Comparison of ENCODE assay signal across 23 cellular contexts in the genomic region with DNA sequence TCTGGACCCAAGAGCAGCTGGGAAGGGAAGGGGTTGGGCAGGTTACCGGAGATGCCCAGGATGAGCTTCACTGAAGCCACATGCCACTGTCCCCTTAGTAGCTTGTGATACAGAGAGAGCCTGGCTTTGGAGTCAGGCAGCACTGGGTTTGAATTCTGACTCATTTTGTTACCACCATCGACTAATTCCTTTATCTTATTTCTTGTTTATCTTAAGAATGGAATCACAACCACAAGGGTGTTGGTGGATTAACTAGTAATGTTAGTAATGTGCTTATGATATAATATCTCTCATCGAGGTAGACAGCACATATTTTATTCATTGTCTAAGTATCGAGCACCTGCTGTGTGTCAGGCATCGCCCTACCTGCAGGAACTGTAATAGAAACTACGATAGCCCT. TPM values are rescaled to one million over a fixed set of nuclear protein-coding genes. Genes with fewer than 3 reads are reported as not detected.
A peak's percentile ranks its signal among the peaks of the same experiment; 100 is the strongest.
DNase-seq lines count a peak whose midpoint lies in the region; ATAC-seq and TF ChIP-seq lines count a peak whose summit lies in the region.
"Had no signal": no experiment of that assay in that cellular context is flagged by ENCODE, and none has a peak within 500 bp of the region (broad histone marks: within the 10 kb centered on the region; RNA-seq: fewer than 3 reads in every experiment).

No MANE protein-coding gene starts in this region.

- no peaks in the 10 kb centered on the region for H3K9me3 ChIP-seq in lower lobe of right lung
- H3K9me3 ChIP-seq: right lobe of liver had no signal

- no peak for ATAC-seq in lower lobe of right lung
- no peak for ATAC-seq in activated CD8-positive, alpha-beta T cell treated with anti-CD3 and anti-CD28 coated beads for 36 hours
- ATAC-seq: activated CD4-positive, CD25-positive, alpha-beta regulatory T cell treated with anti-CD3 and anti-CD28 coated beads, Interleukin-2, amount 50 U/mL, for 24 hours; GM12878; left colon; Panc1 had no signal

- H3K4me3 ChIP-seq in lower lobe of right lung, result no peak overlapping the region
- H3K4me3 ChIP-seq: coronary artery, GM12878, right lobe of liver had no signal

- no peak overlapping the region for H3K27ac ChIP-seq in lower lobe of right lung
- H3K27ac ChIP-seq: coronary artery, right lobe of liver had no signal

- peaks cover 12% of the 10 kb centered on the region for H3K36me3 Mint-ChIP-seq in activated CD8-positive, alpha-beta T cell treated with anti-CD3 and anti-CD28 coated beads for 36 hours (ENCODE audit: low read depth)

- H3K27me3 Mint-ChIP-seq in activated CD8-positive, alpha-beta T cell treated with anti-CD3 and anti-CD28 coated beads for 36 hours, result no peaks in the 10 kb centered on the region
- H3K27me3 Mint-ChIP-seq: activated naive CD8-positive, alpha-beta T cell treated with anti-CD3 and anti-CD28 coated beads, Interleukin-2, amount 10 ng/mL, durations not matched to agents 7 days and 5 days; CD4-positive, CD25-positive, alpha-beta regulatory T cell had no signal

- CTCF ChIA-PET in activated CD8-positive, alpha-beta T cell treated with anti-CD3 and anti-CD28 coated beads for 36 hours (lab: Charles Lee), result interaction anchor here (1.6 kb wide), 1 partner anchor 14 kb away, joined by 3 read pairs; no protein-coding TSS in a partner anchor

- no peaks in the 10 kb centered on the region for H3K4me1 ChIP-seq in lower lobe of right lung

- POLR2A ChIA-PET in activated CD8-positive, alpha-beta T cell treated with anti-CD3 and anti-CD28 coated beads for 36 hours (lab: Charles Lee), result no interaction called here

- intact Hi-C loops in lower lobe of right lung (cut with DNase I), result no loop called here
- intact Hi-C loops in activated CD8-positive, alpha-beta T cell treated with anti-CD3 and anti-CD28 coated beads for 36 hours (cut with micrococcal nuclease), result no loop called here

- H3K4me3 Mint-ChIP-seq in activated CD8-positive, alpha-beta T cell treated with anti-CD3 and anti-CD28 coated beads for 36 hours, result no peak overlapping the region
- H3K4me3 Mint-ChIP-seq: activated naive CD8-positive, alpha-beta T cell treated with anti-CD3 and anti-CD28 coated beads, Interleukin-2, amount 10 ng/mL, durations not matched to agents 7 days and 5 days; CD4-positive, CD25-positive, alpha-beta regulatory T cell; endodermal cell had no signal

- no peaks in the 10 kb centered on the region for H3K9me3 Mint-ChIP-seq in activated CD8-positive, alpha-beta T cell treated with anti-CD3 and anti-CD28 coated beads for 36 hours
- H3K9me3 Mint-ChIP-seq: activated naive CD8-positive, alpha-beta T cell treated with anti-CD3 and anti-CD28 coated beads, Interleukin-2, amount 10 ng/mL, durations not matched to agents 7 days and 5 days; CD4-positive, CD25-positive, alpha-beta regulatory T cell; endodermal cell; nephron had no signal

- no peaks in the 10 kb centered on the region for H3K4me1 Mint-ChIP-seq in activated CD8-positive, alpha-beta T cell treated with anti-CD3 and anti-CD28 coated beads for 36 hours (ENCODE audit: low read depth)
- H3K4me1 Mint-ChIP-seq: activated naive CD8-positive, alpha-beta T cell treated with anti-CD3 and anti-CD28 coated beads, Interleukin-2, amount 10 ng/mL, durations not matched to agents 7 days and 5 days; endodermal cell had no signal

- no peak for TF ChIP-seq CTCF in lower lobe of right lung (IDR thresholded peaks at IDR 0.05)
- no peak for TF ChIP-seq CTCF in activated CD8-positive, alpha-beta T cell treated with anti-CD3 and anti-CD28 coated beads for 36 hours (IDR thresholded peaks at IDR 0.05)

- no peaks in the 10 kb centered on the region for H3K36me3 ChIP-seq in lower lobe of right lung
- H3K36me3 ChIP-seq: right lobe of liver had no signal

- DNase-seq in AG08396 (ENCODE audit: low spot score) (peak; percentile 12), ELR (ENCODE audit: low read depth) (peak; percentile 36), amniotic epithelial cell (ENCODE audit: low read depth) (peak; percentile 75), kidney tubule cell (ENCODE audit: low spot score) (peak; percentile 4), lower lobe of right lung (no peak), midbrain (lab: John Stamatoyannopoulos, UW) (no peak)
- DNase-seq in activated CD8-positive, alpha-beta T cell treated with anti-CD3 and anti-CD28 coated beads for 36 hours, result no peak
- no peak for DNase-seq in stimulated activated CD4-positive, alpha-beta T cell treated with anti-CD3 and anti-CD28 coated beads, Interleukin-12 subunit alpha, Interleukin-12 subunit beta, amount 100 ng/mL, for 4 hours
- DNase-seq: activated naive CD8-positive, alpha-beta T cell treated with anti-CD3 and anti-CD28 coated beads, Interleukin-2, amount 10 ng/mL, durations not matched to agents 7 days and 5 days; CD4-positive, CD25-positive, alpha-beta regulatory T cell; DMS153; endodermal cell; left colon; NCI-H1105; NCI-H2081 treated with DMSO at 0.1 percent for 48 hours; posterior cingulate gyrus; right lobe of liver; stimulated activated CD8-positive, alpha-beta memory T cell treated with anti-CD3 and anti-CD28 coated beads, Interleukin-4, amount 100 ng/mL, for 48 hours had no signal

- H3K27me3 ChIP-seq in lower lobe of right lung (ENCODE audit: low read depth), result no peaks in the 10 kb centered on the region
- H3K27me3 ChIP-seq: right lobe of liver had no signal

- H3K27ac Mint-ChIP-seq in activated CD8-positive, alpha-beta T cell treated with anti-CD3 and anti-CD28 coated beads for 36 hours, result no peak overlapping the region
- H3K27ac Mint-ChIP-seq: activated naive CD8-positive, alpha-beta T cell treated with anti-CD3 and anti-CD28 coated beads, Interleukin-2, amount 10 ng/mL, durations not matched to agents 7 days and 5 days; CD4-positive, CD25-positive, alpha-beta regulatory T cell; endodermal cell had no signal

RNA-seq across cellular contexts. Expression of gene STX18, which starts 17.7 kb away (rescaled TPM):
- 36.5 TPM for total RNA-seq in lower lobe of right lung
- total RNA-seq in activated CD8-positive, alpha-beta T cell treated with anti-CD3 and anti-CD28 coated beads for 36 hours, result 10 to 100 TPM; 19.5 to 20.0 TPM

Comparison
In these comparisons a context has a peak if more than half of its experiments do, and no peak if none do; other contexts are left out.
1. DNase-seq: peak in AG08396 (single experiment), ELR (single experiment), amniotic epithelial cell (single experiment) and kidney tubule cell (single experiment); none in lower lobe of right lung (single experiment), midbrain (single experiment), activated CD8-positive, alpha-beta T cell treated with anti-CD3 and anti-CD28 coated beads for 36 hours (single experiment) and stimulated activated CD4-positive, alpha-beta T cell treated with anti-CD3 and anti-CD28 coated beads, Interleukin-12 subunit alpha, Interleukin-12 subunit beta, amount 100 ng/mL, for 4 hours (single experiment).